Comparison of ENCODE assay signal across 8 cellular contexts in genomic region chr20:51400051-51400926, GRCh38.
DNase-seq lines count a peak whose midpoint lies in the region; ATAC-seq, FAIRE-seq and TF ChIP-seq lines count a peak whose summit lies in the region.

No MANE protein-coding gene starts in this region.

- H3K79me2 ChIP-seq in mesendoderm (ENCODE audit: control insufficient read depth, insufficient read depth, low read length): no peaks in the 10 kb centered on the region
- H3K79me2 ChIP-seq in PC-3 (ENCODE audit: low read length): no peaks in the 10 kb centered on the region

- FAIRE-seq in kidney (lab: Jason Lieb, UNC): no peak

- DNase-seq in T-helper 9 cell (peak; percentile 50), kidney (no peak), mesendoderm (no peak), PC-3 (no peak)
- peak; percentile 5 for DNase-seq in effector CD8-positive, alpha-beta T cell (lab: John Stamatoyannopoulos, UW)
- DNase-seq in stimulated activated CD8-positive, alpha-beta memory T cell treated with anti-CD3 and anti-CD28 coated beads, Interleukin-7, amount 100 ng/mL, for 4 hours (ENCODE audit: low read depth in 2 of 2): peak; percentile 60 to 70

- POLR2A ChIA-PET in PC-3 (lab: Charles Lee; ENCODE audit: unreplicated experiment): no interaction called here

- no peak overlapping the region for H4K5ac ChIP-seq in mesendoderm (ENCODE audit: low read length)

- intact Hi-C loops in kidney (cut with DNase I): no loop called here
- intact Hi-C loops in PC-3 (cut with micrococcal nuclease): no loop called here

- no peak overlapping the region for H3K23ac ChIP-seq in mesendoderm (ENCODE audit: low read length)

- no CpG with 5 or more reads among the region's 17 CpGs for WGBS in mesendoderm (ENCODE audit: extremely low coverage, insufficient coverage, low lambda C conversion rate)

- no peak overlapping the region for H3K56ac ChIP-seq in mesendoderm (ENCODE audit: low read length)

- no TSS peak for BruUV-seq in PC-3 (replicated peaks; lab: Mats Ljungman, UMichigan)

- ATAC-seq in GM18867 (IDR thresholded peaks at IDR 0.05; ENCODE audit: unreplicated experiment) (peak; percentile 66), HG02970 (IDR thresholded peaks at IDR 0.05; ENCODE audit: low FRiP score, unreplicated experiment) (peak; percentile 62), PC-3 (no peak)

- H3K79me1 ChIP-seq in mesendoderm (ENCODE audit: low read length): no peaks in the 10 kb centered on the region

- no peak for TF ChIP-seq CTCF in kidney (IDR thresholded peaks at IDR 0.05; ENCODE audit: borderline replicate concordance, extremely low read depth, insufficient read depth)
- no peak for TF ChIP-seq CTCF in PC-3 (conservative IDR thresholded peaks at IDR 0.05; ENCODE audit: low read depth, low read length)

- H2BK5ac ChIP-seq in mesendoderm (ENCODE audit: low read length): no peak overlapping the region

- no peak overlapping the region for H2BK120ac ChIP-seq in mesendoderm (ENCODE audit: low read depth, low read length)

- H3K27me3 ChIP-seq in mesendoderm (ENCODE audit: insufficient read depth, low read length, poor library complexity): no peaks in the 10 kb centered on the region
- no peaks in the 10 kb centered on the region for H3K27me3 ChIP-seq in PC-3 (ENCODE audit: low read length)

- no peak overlapping the region for H3K27ac ChIP-seq in kidney (ENCODE audit: low read depth in 2 of 2, low read length in 2 of 2)
- H3K27ac ChIP-seq in mesendoderm (ENCODE audit: low read depth, low read length): no peak overlapping the region
- no peak overlapping the region for H3K27ac ChIP-seq in PC-3 (ENCODE audit: low read length)

- no peak overlapping the region for H3K9ac ChIP-seq in kidney (ENCODE audit: low read length in 2 of 2)
- no peak overlapping the region for H3K9ac ChIP-seq in mesendoderm (ENCODE audit: low read length)
- H3K9ac ChIP-seq in PC-3 (ENCODE audit: low read length): no peak overlapping the region

- no peak overlapping the region for H3K18ac ChIP-seq in mesendoderm (ENCODE audit: low read length)

- no peak overlapping the region for H3K4ac ChIP-seq in mesendoderm (ENCODE audit: low read depth, low read length)

- no peak overlapping the region for H2AFZ ChIP-seq in PC-3 (ENCODE audit: low read length)

- H2AK5ac ChIP-seq in mesendoderm (ENCODE audit: low read length): no peak overlapping the region

- no peaks in the 10 kb centered on the region for H3K9me2 ChIP-seq in PC-3 (replicated peaks; ENCODE audit: low read length)

- H3K4me2 ChIP-seq in mesendoderm (ENCODE audit: low read length) (no peak overlapping the region), PC-3 (ENCODE audit: low read length) (no peak overlapping the region)

- no peaks in the 10 kb centered on the region for H3K36me3 ChIP-seq in kidney (ENCODE audit: control insufficient read depth in 1 of 2, insufficient read depth in 2 of 2, low read length in 2 of 2)
- no peaks in the 10 kb centered on the region for H3K36me3 ChIP-seq in mesendoderm (ENCODE audit: control insufficient read depth, insufficient read depth, low read length)
- H3K36me3 ChIP-seq in PC-3 (ENCODE audit: low read depth, low read length): no peaks in the 10 kb centered on the region

- CTCF ChIA-PET in PC-3 (lab: Charles Lee): no interaction called here

- H4K8ac ChIP-seq in mesendoderm (ENCODE audit: low read depth, low read length): no peak overlapping the region

- H4K20me1 ChIP-seq in PC-3 (ENCODE audit: low read length): no peaks in the 10 kb centered on the region

- H3K9me3 ChIP-seq in kidney (ENCODE audit: control insufficient read depth in 1 of 2, low read length in 2 of 2) (no peaks in the 10 kb centered on the region), PC-3 (ENCODE audit: low read length) (no peaks in the 10 kb centered on the region)

- no peak overlapping the region for H2BK15ac ChIP-seq in mesendoderm (replicated peaks; ENCODE audit: low read depth)

- no peaks in the 10 kb centered on the region for H3K4me1 ChIP-seq in kidney (ENCODE audit: control insufficient read depth in 1 of 2, insufficient read depth in 1 of 2, low read depth in 1 of 2, low read length in 2 of 2)
- H3K4me1 ChIP-seq in mesendoderm (ENCODE audit: control insufficient read depth, low read depth, low read length): peaks cover 4% of the 10 kb centered on the region
- no peaks in the 10 kb centered on the region for H3K4me1 ChIP-seq in PC-3 (ENCODE audit: insufficient read depth, low read length)

- H3K4me3 ChIP-seq in kidney (ENCODE audit: low read length in 2 of 2) (no peak overlapping the region), mesendoderm (ENCODE audit: low read length) (no peak overlapping the region), PC-3 (ENCODE audit: low read length) (no peak overlapping the region)

- H3F3A ChIP-seq in PC-3 (ENCODE audit: low read length, unreplicated experiment): no peaks in the 10 kb centered on the region

Comparison
In these comparisons a context has a peak if more than half of its experiments do, and no peak if none do; other contexts are left out.
1. DNase-seq: peak in T-helper 9 cell (single experiment), effector CD8-positive, alpha-beta T cell (single experiment) and stimulated activated CD8-positive, alpha-beta memory T cell treated with anti-CD3 and anti-CD28 coated beads, Interleukin-7, amount 100 ng/mL, for 4 hours (2 of 2); none in kidney (single experiment), mesendoderm (single experiment) and PC-3 (single experiment).